ENCODE assay signal across 1 cellular context in genomic region chr12:119876761-119877638, GRCh38.
TF ChIP-seq lines count a peak whose summit lies in the region.

TSS of gene CIT (minus strand) at chr12:119877320. CDS start at chr12:119876168, 1,152 bp downstream.

TF ChIP-seq in K562, 482 proteins besides CTCF, POLR2A, EP300 and RAD21 (continued from another document and continues in another):
- TF ChIP-seq MYC (IDR thresholded peaks at IDR 0.05; ENCODE audit: low read depth, low read length) (no peak; the same call in 1 of the 2 replicates), MYC (CRISPR knock-in tag; IDR thresholded peaks at IDR 0.05; ENCODE audit: borderline replicate concordance, low read depth) (peak; percentile 45; the same call in 1 of the 2 replicates), ZBTB8A (IDR thresholded peaks at IDR 0.05; ENCODE audit: partially characterized antibody) (no peak), ZC3H11A (IDR thresholded peaks at IDR 0.05; ENCODE audit: low read depth, low read length) (no peak), HLTF (IDR thresholded peaks at IDR 0.05) (no peak), ELF2 (CRISPR knock-in tag; IDR thresholded peaks at IDR 0.05) (no peak), CREM (IDR thresholded peaks at IDR 0.05; ENCODE audit: low read depth) (peak; percentile 66), ZNF589 (CRISPR knock-in tag; IDR thresholded peaks at IDR 0.05; ENCODE audit: low read depth) (no peak), ZFPM2 (CRISPR knock-in tag; IDR thresholded peaks at IDR 0.05) (no peak), CREB5 (CRISPR knock-in tag; IDR thresholded peaks at IDR 0.05) (no peak), ZNF174 (CRISPR knock-in tag; IDR thresholded peaks at IDR 0.05) (no peak), ETS1 (conservative IDR thresholded peaks at IDR 0.05; ENCODE audit: control insufficient read depth, low read depth, low read length) (no peak), ZFP91 (CRISPR knock-in tag; IDR thresholded peaks at IDR 0.05) (no peak), ARID1B (IDR thresholded peaks at IDR 0.05) (no peak), CHD2 (IDR thresholded peaks at IDR 0.05; ENCODE audit: low read depth, low read length) (peak; percentile 45; the same call in 1 of the 2 replicates), YY1 (IDR thresholded peaks at IDR 0.05; ENCODE audit: borderline replicate concordance in 1 of 3, control insufficient read depth in 1 of 3, extremely low read depth in 1 of 3, insufficient read depth in 3 of 3, insufficient read length in 1 of 3, insufficient replicate concordance in 2 of 3, low read depth in 1 of 3, low read length in 2 of 3) (peak in 1 of 3 experiments; percentile 55), ZNF143 (CRISPR knock-in tag; IDR thresholded peaks at IDR 0.05) (no peak), SPI1 (IDR thresholded peaks at IDR 0.05; ENCODE audit: borderline replicate concordance, low read depth, low read length) (peak; percentile 92), HCFC1 (IDR thresholded peaks at IDR 0.05; ENCODE audit: low read depth, low read length) (no peak), DLX4 (CRISPR knock-in tag; IDR thresholded peaks at IDR 0.05) (no peak), E2F1 (CRISPR knock-in tag; IDR thresholded peaks at IDR 0.05) (no peak), THAP7 (CRISPR knock-in tag; IDR thresholded peaks at IDR 0.05) (no peak), MEIS2 (IDR thresholded peaks at IDR 0.05; ENCODE audit: partially characterized antibody) (peak; percentile 31), SIRT6 (IDR thresholded peaks at IDR 0.05; ENCODE audit: low read depth, low read length) (no peak), TBP (optimal IDR thresholded peaks at IDR 0.05; ENCODE audit: low read depth, low read length) (peak; percentile 75), SFPQ (IDR thresholded peaks at IDR 0.05; ENCODE audit: low read depth, low read length) (no peak), ZNF253 (CRISPR knock-in tag; conservative IDR thresholded peaks at IDR 0.05) (no peak), ZBTB33 (CRISPR knock-in tag; IDR thresholded peaks at IDR 0.05) (no peak), ZHX1 (conservative IDR thresholded peaks at IDR 0.05; ENCODE audit: low read length) (no peak), ZNF347 (CRISPR knock-in tag; IDR thresholded peaks at IDR 0.05; ENCODE audit: low read depth) (no peak), CUX1 (CRISPR knock-in tag; IDR thresholded peaks at IDR 0.05) (no peak), ZBTB11 (CRISPR knock-in tag; IDR thresholded peaks at IDR 0.05) (no peak), GATAD2B (IDR thresholded peaks at IDR 0.05; ENCODE audit: borderline replicate concordance) (no peak), NR4A1 (CRISPR knock-in tag; IDR thresholded peaks at IDR 0.05) (no peak), NR4A1 (tag; IDR thresholded peaks at IDR 0.05) (no peak)
